In the genomic region with DNA sequence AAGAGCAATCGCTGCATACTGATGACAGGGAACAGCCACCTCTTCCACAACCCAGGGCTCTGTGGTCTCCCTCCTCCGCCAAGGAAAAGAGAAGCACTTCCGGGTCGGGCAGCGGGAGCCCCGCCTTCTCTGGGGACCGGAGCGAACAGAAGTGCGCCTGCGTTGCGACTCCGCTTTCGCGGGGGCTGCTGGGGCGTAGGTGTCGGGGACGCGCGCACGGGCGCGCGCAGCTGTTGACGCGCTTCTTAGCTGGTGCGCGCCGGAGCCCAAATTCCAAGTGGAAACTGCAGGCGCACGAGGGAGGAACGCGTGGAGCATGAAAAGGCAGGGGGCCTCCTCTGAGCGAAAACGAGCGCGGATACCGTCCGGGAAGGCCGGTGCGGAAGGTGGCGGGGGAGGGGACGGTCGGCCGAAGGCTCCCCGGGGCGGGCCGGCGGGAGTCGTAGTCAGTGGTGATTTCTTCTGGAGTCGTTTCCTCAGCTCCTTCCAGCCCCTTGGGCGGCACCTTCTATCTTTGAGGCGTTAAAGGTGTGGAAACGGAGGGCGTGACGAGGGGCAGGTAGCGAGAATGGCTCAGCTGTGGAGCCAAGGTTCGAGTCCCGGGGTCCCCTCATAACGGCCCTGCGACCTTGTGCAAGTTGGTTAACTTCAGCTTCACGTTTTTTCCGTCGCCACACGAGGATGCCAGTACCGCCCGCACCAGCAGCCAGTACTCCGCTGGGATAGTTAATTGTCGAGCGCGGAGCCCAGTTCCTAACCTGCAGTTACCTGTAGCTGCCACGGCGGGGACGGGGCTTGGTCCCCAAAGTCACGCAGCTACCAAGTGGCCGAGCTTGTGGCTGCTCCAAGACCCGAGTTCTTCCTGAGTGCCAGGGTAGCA, we compare ENCODE assay signal across 1 cellular context.
TF ChIP-seq lines count a peak whose summit lies in the region.

A gene (minus strand): TSS at position 95 of the 880 bp plus-strand sequence. CDS start 78 bp downstream, at position 17.
A gene with protein sequence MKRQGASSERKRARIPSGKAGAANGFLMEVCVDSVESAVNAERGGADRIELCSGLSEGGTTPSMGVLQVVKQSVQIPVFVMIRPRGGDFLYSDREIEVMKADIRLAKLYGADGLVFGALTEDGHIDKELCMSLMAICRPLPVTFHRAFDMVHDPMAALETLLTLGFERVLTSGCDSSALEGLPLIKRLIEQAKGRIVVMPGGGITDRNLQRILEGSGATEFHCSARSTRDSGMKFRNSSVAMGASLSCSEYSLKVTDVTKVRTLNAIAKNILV (plus strand): TSS at position 202 of the 880 bp plus-strand sequence. CDS start 115 bp downstream, at position 317.

TF ChIP-seq in liver, 16 proteins besides CTCF, POLR2A, EP300 and RAD21 (continued from another document):
- TF ChIP-seq, protein P1, sequence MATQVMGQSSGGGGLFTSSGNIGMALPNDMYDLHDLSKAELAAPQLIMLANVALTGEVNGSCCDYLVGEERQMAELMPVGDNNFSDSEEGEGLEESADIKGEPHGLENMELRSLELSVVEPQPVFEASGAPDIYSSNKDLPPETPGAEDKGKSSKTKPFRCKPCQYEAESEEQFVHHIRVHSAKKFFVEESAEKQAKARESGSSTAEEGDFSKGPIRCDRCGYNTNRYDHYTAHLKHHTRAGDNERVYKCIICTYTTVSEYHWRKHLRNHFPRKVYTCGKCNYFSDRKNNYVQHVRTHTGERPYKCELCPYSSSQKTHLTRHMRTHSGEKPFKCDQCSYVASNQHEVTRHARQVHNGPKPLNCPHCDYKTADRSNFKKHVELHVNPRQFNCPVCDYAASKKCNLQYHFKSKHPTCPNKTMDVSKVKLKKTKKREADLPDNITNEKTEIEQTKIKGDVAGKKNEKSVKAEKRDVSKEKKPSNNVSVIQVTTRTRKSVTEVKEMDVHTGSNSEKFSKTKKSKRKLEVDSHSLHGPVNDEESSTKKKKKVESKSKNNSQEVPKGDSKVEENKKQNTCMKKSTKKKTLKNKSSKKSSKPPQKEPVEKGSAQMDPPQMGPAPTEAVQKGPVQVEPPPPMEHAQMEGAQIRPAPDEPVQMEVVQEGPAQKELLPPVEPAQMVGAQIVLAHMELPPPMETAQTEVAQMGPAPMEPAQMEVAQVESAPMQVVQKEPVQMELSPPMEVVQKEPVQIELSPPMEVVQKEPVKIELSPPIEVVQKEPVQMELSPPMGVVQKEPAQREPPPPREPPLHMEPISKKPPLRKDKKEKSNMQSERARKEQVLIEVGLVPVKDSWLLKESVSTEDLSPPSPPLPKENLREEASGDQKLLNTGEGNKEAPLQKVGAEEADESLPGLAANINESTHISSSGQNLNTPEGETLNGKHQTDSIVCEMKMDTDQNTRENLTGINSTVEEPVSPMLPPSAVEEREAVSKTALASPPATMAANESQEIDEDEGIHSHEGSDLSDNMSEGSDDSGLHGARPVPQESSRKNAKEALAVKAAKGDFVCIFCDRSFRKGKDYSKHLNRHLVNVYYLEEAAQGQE (IDR thresholded peaks at IDR 0.05) = peak; percentile 83
- TF ChIP-seq, protein P2, sequence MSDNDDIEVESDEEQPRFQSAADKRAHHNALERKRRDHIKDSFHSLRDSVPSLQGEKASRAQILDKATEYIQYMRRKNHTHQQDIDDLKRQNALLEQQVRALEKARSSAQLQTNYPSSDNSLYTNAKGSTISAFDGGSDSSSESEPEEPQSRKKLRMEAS (IDR thresholded peaks at IDR 0.05) = peak; percentile 34
- TF ChIP-seq RXRA (IDR thresholded peaks at IDR 0.05) (peak; percentile 61 to 69), SP1 (IDR thresholded peaks at IDR 0.05) (peak; percentile 32), TAF1 (conservative IDR thresholded peaks at IDR 0.05) (peak; percentile 45), YY1 (IDR thresholded peaks at IDR 0.05) (peak; percentile 63), FOXA1 (IDR thresholded peaks at IDR 0.05) (peak; percentile 48), JUND (IDR thresholded peaks at IDR 0.05) (peak in 1 of 2 donors; percentile 32), GABPA (IDR thresholded peaks at IDR 0.05 in 1 of 2, conservative IDR thresholded peaks at IDR 0.05 in 1 of 2) (peak; percentile 79 to 93), HNF4A (conservative IDR thresholded peaks at IDR 0.05) (peak in 1 of 2 donors; percentile 39), EGR1 (IDR thresholded peaks at IDR 0.05; ENCODE audit: low read depth in 2 of 2) (peak; percentile 59 to 68)
- TF ChIP-seq, protein P3, sequence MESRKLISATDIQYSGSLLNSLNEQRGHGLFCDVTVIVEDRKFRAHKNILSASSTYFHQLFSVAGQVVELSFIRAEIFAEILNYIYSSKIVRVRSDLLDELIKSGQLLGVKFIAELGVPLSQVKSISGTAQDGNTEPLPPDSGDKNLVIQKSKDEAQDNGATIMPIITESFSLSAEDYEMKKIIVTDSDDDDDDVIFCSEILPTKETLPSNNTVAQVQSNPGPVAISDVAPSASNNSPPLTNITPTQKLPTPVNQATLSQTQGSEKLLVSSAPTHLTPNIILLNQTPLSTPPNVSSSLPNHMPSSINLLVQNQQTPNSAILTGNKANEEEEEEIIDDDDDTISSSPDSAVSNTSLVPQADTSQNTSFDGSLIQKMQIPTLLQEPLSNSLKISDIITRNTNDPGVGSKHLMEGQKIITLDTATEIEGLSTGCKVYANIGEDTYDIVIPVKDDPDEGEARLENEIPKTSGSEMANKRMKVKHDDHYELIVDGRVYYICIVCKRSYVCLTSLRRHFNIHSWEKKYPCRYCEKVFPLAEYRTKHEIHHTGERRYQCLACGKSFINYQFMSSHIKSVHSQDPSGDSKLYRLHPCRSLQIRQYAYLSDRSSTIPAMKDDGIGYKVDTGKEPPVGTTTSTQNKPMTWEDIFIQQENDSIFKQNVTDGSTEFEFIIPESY (IDR thresholded peaks at IDR 0.05) = no peak
- TF ChIP-seq, protein P4, sequence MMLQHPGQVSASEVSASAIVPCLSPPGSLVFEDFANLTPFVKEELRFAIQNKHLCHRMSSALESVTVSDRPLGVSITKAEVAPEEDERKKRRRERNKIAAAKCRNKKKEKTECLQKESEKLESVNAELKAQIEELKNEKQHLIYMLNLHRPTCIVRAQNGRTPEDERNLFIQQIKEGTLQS (IDR thresholded peaks at IDR 0.05) = peak; percentile 2
